In the genomic region with DNA sequence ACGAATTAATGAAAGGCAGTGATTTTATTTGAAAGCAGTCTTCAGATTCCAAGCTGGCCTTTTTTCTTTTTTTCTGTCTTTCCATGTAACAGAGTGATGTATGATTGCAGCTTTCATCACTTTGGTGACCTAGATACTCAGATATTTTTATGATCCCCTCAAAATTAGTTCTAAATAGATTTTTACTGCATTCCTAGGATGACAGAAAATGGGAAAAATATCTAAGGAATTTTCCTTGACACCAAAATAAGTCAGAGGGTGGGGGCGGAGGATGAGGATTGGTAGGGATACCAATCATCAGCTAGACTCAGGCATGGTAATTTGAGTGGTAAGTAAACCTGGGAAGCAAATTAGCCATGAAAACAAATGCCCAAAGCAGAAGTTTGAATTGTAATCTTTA, we compare ENCODE assay signal across 17 cellular contexts. TPM values are rescaled to one million over a fixed set of nuclear protein-coding genes. Genes with fewer than 3 reads are reported as not detected.
DNase-seq lines count a peak whose midpoint lies in the region; ATAC-seq and TF ChIP-seq lines count a peak whose summit lies in the region.
"Had no signal": no experiment of that assay in that cellular context is flagged by ENCODE, and none has a peak within 500 bp of the region (broad histone marks: within the 10 kb centered on the region; RNA-seq: fewer than 3 reads in every experiment).

No MANE protein-coding gene starts in this region.

- WGBS in upper lobe of left lung, 2 donors, result 66 to 84% methylated on average over 2 of the region's 2 CpGs

- ATAC-seq in esophagus mucosa (no peak), upper lobe of left lung (ENCODE audit: low FRiP score in 2 of 2) (no peak)
- ATAC-seq: activated CD4-positive, CD25-positive, alpha-beta regulatory T cell treated with anti-CD3 and anti-CD28 coated beads, Interleukin-2, amount 50 U/mL, for 24 hours; lower lobe of right lung; T-cell had no signal

- no peak overlapping the region for H3K27ac ChIP-seq in upper lobe of left lung
- H3K27ac ChIP-seq: epithelial cell of prostate, lower lobe of right lung had no signal

- no peaks in the 10 kb centered on the region for H3K27me3 ChIP-seq in upper lobe of left lung

- H3K4me3 ChIP-seq in upper lobe of left lung, result no peak overlapping the region
- H3K4me3 ChIP-seq: lower lobe of right lung had no signal

- DNase-seq in AG08395 (ENCODE audit: low spot score) (peak; percentile 72), HK-2 (ENCODE audit: unreplicated experiment) (peak; percentile 47), SW 1271 (lab: John Stamatoyannopoulos, UW) (peak; percentile 6 to 10), iris pigment epithelial cell (ENCODE audit: low read depth) (peak; percentile 41), pons (ENCODE audit: low spot score) (no peak), medulla oblongata (ENCODE audit: extremely low spot score) (no peak), upper lobe of left lung (no peak)
- DNase-seq: activated naive CD8-positive, alpha-beta T cell treated with anti-CD3 and anti-CD28 coated beads for 36 hours; activated T-cell treated with anti-CD3 and anti-CD28 coated beads for 4 hours; hypothalamus; lower lobe of right lung; NCI-H1092; NCI-H2227 treated with DMSO at 0.1 percent for 48 hours; T-cell had no signal

- TF ChIP-seq POLR2A in upper lobe of left lung (IDR thresholded peaks at IDR 0.05), result no peak

- H3K4me1 ChIP-seq in upper lobe of left lung, result no peaks in the 10 kb centered on the region
- H3K4me1 ChIP-seq: lower lobe of right lung had no signal

- no peak for TF ChIP-seq CTCF in upper lobe of left lung (IDR thresholded peaks at IDR 0.05)

- H3K9me3 ChIP-seq in upper lobe of left lung, result no peaks in the 10 kb centered on the region
- H3K9me3 ChIP-seq: lower lobe of right lung had no signal

- no peaks in the 10 kb centered on the region for H3K36me3 ChIP-seq in upper lobe of left lung
- H3K36me3 ChIP-seq: lower lobe of right lung had no signal

- TF ChIP-seq EP300 in upper lobe of left lung (IDR thresholded peaks at IDR 0.05), result no peak

RNA-seq across cellular contexts. Expression of a gene that starts 11.9 kb away (rescaled TPM):
- total RNA-seq in esophagus mucosa (85.0 TPM), upper lobe of left lung (10 to 100 TPM; 37.5 to 72.7 (median 54.8) TPM)

RNA-seq across cellular contexts. Expression of a gene that starts 24.7 kb away (rescaled TPM):
- total RNA-seq in esophagus mucosa (5.1 TPM), upper lobe of left lung (10 to 100 TPM; 15.0 to 39.8 (median 18.8) TPM)

RNA-seq across cellular contexts. Expression of a gene that starts 52.8 kb away (rescaled TPM):
- 0.12 TPM for total RNA-seq in esophagus mucosa
- under 1 TPM in 2 of 6 donors, not detected in 4; 0.09 to 0.27 TPM for total RNA-seq in upper lobe of left lung
- total RNA-seq: activated naive CD8-positive, alpha-beta T cell treated with anti-CD3 and anti-CD28 coated beads for 36 hours; T-cell had no signal

Comparison
In these comparisons a context has a peak if more than half of its experiments do, and no peak if none do; other contexts are left out.
1. DNase-seq: peak in AG08395 (single experiment), HK-2 (single experiment), SW 1271 (2 of 2) and iris pigment epithelial cell (single experiment); none in pons (single experiment), medulla oblongata (single experiment) and upper lobe of left lung (0 of 2).